In the genomic region with DNA sequence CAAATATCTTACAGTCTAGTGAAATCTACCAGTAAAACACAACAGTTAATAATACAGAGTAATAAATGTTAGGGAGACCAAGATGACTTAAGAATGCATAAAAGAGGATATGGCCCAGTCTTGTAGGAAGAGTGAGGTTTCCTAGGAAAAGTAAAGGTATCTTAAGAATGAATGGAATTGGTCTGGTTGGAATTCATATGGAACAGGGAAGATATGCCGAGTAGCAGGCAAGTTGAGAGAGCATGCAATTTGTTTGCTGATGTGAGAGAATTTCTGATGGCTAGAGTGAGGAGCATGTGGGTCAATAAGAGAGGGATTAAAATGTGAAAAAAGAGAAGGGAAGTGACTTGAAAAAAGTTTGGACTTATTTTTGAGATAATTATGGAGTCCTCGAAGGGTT, we compare ENCODE assay signal across 25 cellular contexts.
"Had no signal": no experiment of that assay in that cellular context is flagged by ENCODE, and none has a peak within 500 bp of the region (broad histone marks: within the 10 kb centered on the region; RNA-seq: fewer than 3 reads in every experiment).

No MANE protein-coding gene starts in this region.

- H3K36me3 ChIP-seq: left ventricle myocardium inferior, ovary, right atrium auricular region, right lobe of liver, suprapubic skin, thoracic aorta, tibial artery, upper lobe of right lung had no signal

- H3K4me1 Mint-ChIP-seq: naive thymus-derived CD4-positive, alpha-beta T cell; stimulated activated naive B cell treated with anti-CD40 and anti-IgM and Interleukin-4, amounts not matched to agents 10 μg/mL and 1 μg/mL and 100 μg/mL, for 72 hours had no signal

- H3K36me3 Mint-ChIP-seq: naive thymus-derived CD4-positive, alpha-beta T cell; natural killer cell treated with Interleukin-12 subunit alpha and Interleukin-12 subunit beta and Interleukin-15 and Interleukin-18, amount 100 ng/mL, for 72 hours; stimulated activated naive B cell treated with anti-CD40 and anti-IgM and Interleukin-4, amounts not matched to agents 10 μg/mL and 1 μg/mL and 100 μg/mL, for 72 hours had no signal

- H3K4me1 ChIP-seq: right lobe of liver, suprapubic skin had no signal

- FAIRE-seq: urothelium cell line had no signal

- H3K4me3 ChIP-seq: left ventricle myocardium inferior, lung, mucosa of descending colon, ovary, right atrium auricular region, right lobe of liver, skin epidermis, suprapubic skin, thoracic aorta, tibial artery, upper lobe of right lung had no signal

- H3K27ac Mint-ChIP-seq: naive thymus-derived CD4-positive, alpha-beta T cell; natural killer cell treated with Interleukin-12 subunit alpha and Interleukin-12 subunit beta and Interleukin-15 and Interleukin-18, amount 100 ng/mL, for 72 hours; progenitor cell of endocrine pancreas; stimulated activated naive B cell treated with anti-CD40 and anti-IgM and Interleukin-4, amounts not matched to agents 10 μg/mL and 1 μg/mL and 100 μg/mL, for 72 hours had no signal

- ATAC-seq: mucosa of descending colon; naive thymus-derived CD4-positive, alpha-beta T cell; natural killer cell treated with Interleukin-12 subunit alpha and Interleukin-12 subunit beta and Interleukin-15 and Interleukin-18, amount 100 ng/mL, for 72 hours; right lobe of liver; stimulated activated naive B cell treated with anti-CD40 and anti-IgM and Interleukin-4, amounts not matched to agents 10 μg/mL and 1 μg/mL and 100 μg/mL, for 72 hours; stimulated activated naive CD8-positive, alpha-beta T cell treated with anti-CD3 and anti-CD28 coated beads, Interleukin-15, Interleukin-2, amounts not matched to agents 100 U/mL and 50 U/mL, for 24 hours; upper lobe of right lung had no signal

- H3K27me3 Mint-ChIP-seq: natural killer cell treated with Interleukin-12 subunit alpha and Interleukin-12 subunit beta and Interleukin-15 and Interleukin-18, amount 100 ng/mL, for 72 hours; progenitor cell of endocrine pancreas; stimulated activated naive B cell treated with anti-CD40 and anti-IgM and Interleukin-4, amounts not matched to agents 10 μg/mL and 1 μg/mL and 100 μg/mL, for 72 hours had no signal

- DNase-seq: hypothalamus; islet precursor cell; left ventricle myocardium inferior; midbrain; mucosa of descending colon; naive thymus-derived CD4-positive, alpha-beta T cell; ovary; right lobe of liver; stimulated activated CD4-positive, alpha-beta T cell treated with anti-CD3 and anti-CD28 coated beads, Interleukin-12 subunit alpha, Interleukin-12 subunit beta, amount 100 ng/mL, for 4 hours; stimulated activated CD4-positive, alpha-beta T cell treated with anti-CD3 and anti-CD28 coated beads, Interleukin-15, amount 100 ng/mL, for 24 hours; stimulated activated CD4-positive, alpha-beta T cell treated with anti-CD3 and anti-CD28 coated beads, Interleukin-2, amount 100 ng/mL, for 24 hours; stimulated activated CD4-positive, alpha-beta T cell treated with anti-CD3 and anti-CD28 coated beads, Interleukin-4, amount 100 ng/mL, for 1 hour; stimulated activated naive B cell treated with anti-CD40 and anti-IgM and Interleukin-4, amounts not matched to agents 10 μg/mL and 1 μg/mL and 100 μg/mL, for 72 hours; stimulated activated naive CD8-positive, alpha-beta T cell treated with anti-CD3 and anti-CD28 coated beads, Interleukin-15, Interleukin-2, amounts not matched to agents 100 U/mL and 50 U/mL, for 24 hours; tibial artery; trophoblast cell; upper lobe of right lung had no signal

- H3K9me3 ChIP-seq: left ventricle myocardium inferior, mucosa of descending colon, ovary, right atrium auricular region, right lobe of liver, suprapubic skin, thoracic aorta, tibial artery, upper lobe of right lung had no signal

- H3K27me3 ChIP-seq: ovary, right atrium auricular region, right lobe of liver, suprapubic skin, tibial artery, upper lobe of right lung had no signal

- H3K4me3 Mint-ChIP-seq: naive thymus-derived CD4-positive, alpha-beta T cell; natural killer cell treated with Interleukin-12 subunit alpha and Interleukin-12 subunit beta and Interleukin-15 and Interleukin-18, amount 100 ng/mL, for 72 hours; stimulated activated naive B cell treated with anti-CD40 and anti-IgM and Interleukin-4, amounts not matched to agents 10 μg/mL and 1 μg/mL and 100 μg/mL, for 72 hours had no signal

- H3K27ac ChIP-seq: left ventricle myocardium inferior, ovary, right atrium auricular region, right lobe of liver, skin epidermis, suprapubic skin, thoracic aorta, tibial artery, upper lobe of right lung had no signal

- H3K9me3 Mint-ChIP-seq: naive thymus-derived CD4-positive, alpha-beta T cell; natural killer cell treated with Interleukin-12 subunit alpha and Interleukin-12 subunit beta and Interleukin-15 and Interleukin-18, amount 100 ng/mL, for 72 hours; stimulated activated naive B cell treated with anti-CD40 and anti-IgM and Interleukin-4, amounts not matched to agents 10 μg/mL and 1 μg/mL and 100 μg/mL, for 72 hours had no signal
